ENCODE assay signal across 18 cellular contexts in genomic region chr12:107525719-107526554, GRCh38.
DNase-seq lines count a peak whose midpoint lies in the region; ATAC-seq and TF ChIP-seq lines count a peak whose summit lies in the region.
"Had no signal": no experiment of that assay in that cellular context is flagged by ENCODE, and none has a peak within 500 bp of the region (broad histone marks: within the 10 kb centered on the region; RNA-seq: fewer than 3 reads in every experiment).

No MANE protein-coding gene starts in this region.

- H3K27ac ChIP-seq in heart right ventricle, result no peak overlapping the region

- no peaks in the 10 kb centered on the region for H3K27me3 ChIP-seq in heart right ventricle

- peak; percentile 39 for ATAC-seq in Right ventricle myocardium inferior
- no peak for ATAC-seq in heart right ventricle
- peak in 1 of 2 donors; percentile 61 for ATAC-seq in natural killer cell treated with Interleukin-12 subunit alpha and Interleukin-12 subunit beta and Interleukin-15 and Interleukin-18, amount 100 ng/mL, for 72 hours
- no peak for ATAC-seq in GM18907 (IDR thresholded peaks at IDR 0.05; ENCODE audit: unreplicated experiment)
- ATAC-seq: GM12878 had no signal

- WGBS in heart right ventricle, 2 donors, result 67% methylated on average over 8 of the region's 8 CpGs

- H3K4me3 Mint-ChIP-seq in immature natural killer cell (peak overlapping the region; percentile 56 to 80 (median 66)), mesothelial cell of epicardium (no peak overlapping the region)
- peak overlapping the region; percentile 36 for H3K4me3 Mint-ChIP-seq in natural killer cell treated with Interleukin-12 subunit alpha and Interleukin-12 subunit beta and Interleukin-15 and Interleukin-18, amount 100 ng/mL, for 72 hours
- H3K4me3 Mint-ChIP-seq: CD4-positive, CD25-positive, alpha-beta regulatory T cell; IgD-negative memory B cell had no signal

- intact Hi-C loops in Right ventricle myocardium inferior (cut with DNase I), result no loop called here
- intact Hi-C loops in heart right ventricle (cut with DNase I), result no loop called here

- no peaks in the 10 kb centered on the region for H3K36me3 ChIP-seq in heart right ventricle

- H3K4me1 ChIP-seq in heart right ventricle, result no peaks in the 10 kb centered on the region

- H3K27ac Mint-ChIP-seq in immature natural killer cell (peak overlapping the region; percentile 66 to 88 (median 82)), mesothelial cell of epicardium (no peak overlapping the region)
- H3K27ac Mint-ChIP-seq in natural killer cell treated with Interleukin-12 subunit alpha and Interleukin-12 subunit beta and Interleukin-15 and Interleukin-18, amount 100 ng/mL, for 72 hours, result peak overlapping the region in 1 of 2 donors; percentile 24

- peaks cover 0 to 9% (median 0%) of the 10 kb centered on the region in 11 donors for H3K9me3 ChIP-seq in heart right ventricle

- TF ChIP-seq CTCF in heart right ventricle (IDR thresholded peaks at IDR 0.05) (no peak), mesothelial cell of epicardium (IDR thresholded peaks at IDR 0.05; ENCODE audit: unreplicated experiment) (no peak)

- H3K9me3 Mint-ChIP-seq in immature natural killer cell (peaks cover 0 to 2% (median 0%) of the 10 kb centered on the region in 6 donors), mesothelial cell of epicardium (peaks cover 6% of the 10 kb centered on the region)
- H3K9me3 Mint-ChIP-seq in natural killer cell treated with Interleukin-12 subunit alpha and Interleukin-12 subunit beta and Interleukin-15 and Interleukin-18, amount 100 ng/mL, for 72 hours, result peaks cover 5% of the 10 kb centered on the region

- peaks cover 0 to 30% of the 10 kb centered on the region in 2 donors for H3K4me1 Mint-ChIP-seq in immature natural killer cell
- peaks cover 5 to 10% of the 10 kb centered on the region in 2 donors for H3K4me1 Mint-ChIP-seq in natural killer cell treated with Interleukin-12 subunit alpha and Interleukin-12 subunit beta and Interleukin-15 and Interleukin-18, amount 100 ng/mL, for 72 hours (ENCODE audit: low read depth in 2 of 2)
- no peaks in the 10 kb centered on the region for H3K4me1 Mint-ChIP-seq in mesothelial cell of epicardium
- H3K4me1 Mint-ChIP-seq: IgD-negative memory B cell had no signal

- peaks cover 0 to 4% (median 2%) of the 10 kb centered on the region in 3 donors for H3K27me3 Mint-ChIP-seq in immature natural killer cell (ENCODE audit: low read depth in 3 of 3)
- no peaks in the 10 kb centered on the region for H3K27me3 Mint-ChIP-seq in natural killer cell treated with Interleukin-12 subunit alpha and Interleukin-12 subunit beta and Interleukin-15 and Interleukin-18, amount 100 ng/mL, for 72 hours
- H3K27me3 Mint-ChIP-seq in mesothelial cell of epicardium (ENCODE audit: low read depth), result peaks cover 4% of the 10 kb centered on the region
- H3K27me3 Mint-ChIP-seq: CD4-positive, CD25-positive, alpha-beta regulatory T cell had no signal

- H3K4me3 ChIP-seq in heart right ventricle, result no peak overlapping the region
- H3K4me3 ChIP-seq: GM12878 had no signal

- peaks cover 0 to 6% (median 1%) of the 10 kb centered on the region in 3 donors for H3K36me3 Mint-ChIP-seq in immature natural killer cell
- peaks cover 11% of the 10 kb centered on the region for H3K36me3 Mint-ChIP-seq in natural killer cell treated with Interleukin-12 subunit alpha and Interleukin-12 subunit beta and Interleukin-15 and Interleukin-18, amount 100 ng/mL, for 72 hours
- H3K36me3 Mint-ChIP-seq in mesothelial cell of epicardium, result no peaks in the 10 kb centered on the region

- DNase-seq in Right ventricle myocardium inferior (ENCODE audit: missing footprints) (no peak), heart right ventricle (no peak), immature natural killer cell (no peak), mesothelial cell of epicardium (ENCODE audit: low spot score in 2 of 2, unreplicated experiment in 2 of 2) (no peak)
- DNase-seq in natural killer cell treated with Interleukin-12 subunit alpha and Interleukin-12 subunit beta and Interleukin-15 and Interleukin-18, amount 100 ng/mL, for 72 hours (ENCODE audit: low spot score), result no peak
- no peak for DNase-seq in activated CD4-positive, alpha-beta T cell treated with anti-CD3 and anti-CD28 coated beads for 48 hours
- DNase-seq: CD4-positive, CD25-positive, alpha-beta regulatory T cell; H7; Karpas-422; MV-4-11; NCI-H1694; NCI-H2081 treated with DMSO at 0.1 percent for 48 hours; NCI-H2171 treated with DMSO at 0.1 percent for 48 hours; NCI-H524 treated with DMSO at 0.1 percent for 48 hours; Right ventricle myocardium superior had no signal
